ENCODE assay signal across 15 cellular contexts in the genomic region with DNA sequence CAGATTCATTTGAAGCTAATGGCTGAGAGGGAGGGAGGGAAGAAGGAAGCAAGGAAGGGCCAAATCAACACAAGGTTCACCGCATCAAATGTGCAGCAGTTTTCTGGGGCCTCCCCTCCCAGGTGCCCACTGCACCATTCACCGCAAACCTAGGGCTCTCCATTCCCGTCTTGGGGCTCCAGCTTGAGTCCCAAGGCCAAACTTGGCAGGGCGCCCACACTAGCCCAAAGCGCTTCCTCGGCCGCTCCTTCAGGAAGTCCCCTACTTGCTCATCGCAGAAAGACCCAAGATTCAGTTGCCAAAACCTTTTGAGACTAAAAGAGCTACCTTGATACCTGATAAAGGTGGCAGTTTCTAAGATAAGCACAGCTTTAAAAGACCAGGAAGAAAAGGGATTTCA.
A peak's percentile ranks its signal among the peaks of the same experiment; 100 is the strongest.
DNase-seq lines count a peak whose midpoint lies in the region; TF ChIP-seq lines count a peak whose summit lies in the region.
"Had no signal": no experiment of that assay in that cellular context is flagged by ENCODE, and none has a peak within 500 bp of the region (broad histone marks: within the 10 kb centered on the region; RNA-seq: fewer than 3 reads in every experiment).

No MANE protein-coding gene starts in this region.

- no peaks in the 10 kb centered on the region for H3K36me3 ChIP-seq in breast epithelium
- H3K36me3 ChIP-seq: BLaER1 had no signal

- TF ChIP-seq POLR2A in breast epithelium (IDR thresholded peaks at IDR 0.05) = no peak

- H3K27me3 ChIP-seq in breast epithelium = no peaks in the 10 kb centered on the region
- H3K27me3 ChIP-seq: BLaER1 had no signal

- H3K27ac ChIP-seq in breast epithelium (no peak overlapping the region), coronary artery (no peak overlapping the region)
- H3K27ac ChIP-seq: BLaER1 had no signal

- peaks cover 15% of the 10 kb centered on the region for H3K27me3 Mint-ChIP-seq in MCF 10A (ENCODE audit: insufficient read depth, unreplicated experiment)

- H3K4me3 ChIP-seq in breast epithelium = no peak overlapping the region
- no peak overlapping the region for H3K4me3 ChIP-seq in coronary artery
- H3K4me3 ChIP-seq: BLaER1, GM12878 had no signal

- CTCF ChIA-PET in MCF 10A (lab: Yijun Ruan, JAX) = interaction anchor here (0.6 to 0.7 kb wide), 2 partner anchors 342 to 878 kb away, joined by 3 to 5 read pairs; no protein-coding TSS in a partner anchor

- no TSS peak for BruUV-seq in MCF 10A (replicated peaks; lab: Mats Ljungman, UMichigan)

- H3K36me3 Mint-ChIP-seq in MCF 10A (ENCODE audit: insufficient read depth, unreplicated experiment) = no peaks in the 10 kb centered on the region
- H3K36me3 Mint-ChIP-seq: CD8-positive, alpha-beta T cell had no signal

- H3K4me1 ChIP-seq in breast epithelium = no peaks in the 10 kb centered on the region

- no peaks in the 10 kb centered on the region for H3K4me1 Mint-ChIP-seq in MCF 10A (ENCODE audit: insufficient read depth, unreplicated experiment)

- no peak overlapping the region for H3K4me3 Mint-ChIP-seq in MCF 10A (ENCODE audit: unreplicated experiment)
- H3K4me3 Mint-ChIP-seq: CD8-positive, alpha-beta T cell; H9 had no signal

- H3K27ac Mint-ChIP-seq in MCF 10A (ENCODE audit: low read depth, unreplicated experiment) = no peak overlapping the region
- H3K27ac Mint-ChIP-seq: CD8-positive, alpha-beta T cell; H9 had no signal

- no peak for TF ChIP-seq CTCF in MCF 10A (IDR thresholded peaks at IDR 0.05; ENCODE audit: unreplicated experiment)
- TF ChIP-seq CTCF in breast epithelium (IDR thresholded peaks at IDR 0.05) = no peak
- no peak for TF ChIP-seq CTCF in coronary artery (IDR thresholded peaks at IDR 0.05)

- H3K9me3 Mint-ChIP-seq in MCF 10A (ENCODE audit: unreplicated experiment) = no peaks in the 10 kb centered on the region
- H3K9me3 Mint-ChIP-seq: CD8-positive, alpha-beta T cell; H9 had no signal

- POLR2A ChIA-PET in MCF 10A (lab: Yijun Ruan, JAX) = no interaction called here

- no peaks in the 10 kb centered on the region for H3K9me3 ChIP-seq in breast epithelium
- H3K9me3 ChIP-seq: BLaER1 had no signal

- DNase-seq in MCF 10A (ENCODE audit: unreplicated experiment) = peak; percentile 19
- no peak for DNase-seq in breast epithelium (ENCODE audit: low spot score in 2 of 2)
- peak; percentile 54 for DNase-seq in coronary artery (ENCODE audit: low spot score)
- peak; percentile 81 for DNase-seq in mesenteric fat pad (ENCODE audit: low spot score)
- DNase-seq in superior temporal gyrus (ENCODE audit: extremely low spot score) = no peak
- DNase-seq in NK-92 (lab: John Stamatoyannopoulos, UW; ENCODE audit: unreplicated experiment) = no peak
- no peak for DNase-seq in NCI-H774 (lab: John Stamatoyannopoulos, UW)
- DNase-seq: 8988T; Calu3; CD8-positive, alpha-beta T cell; DND-41; EL; H9 had no signal

- intact Hi-C loops in MCF 10A (cut with micrococcal nuclease) = no loop called here
- intact Hi-C loops in breast epithelium (cut with DNase I; ENCODE audit: low total_unique reads) = no loop called here

Comparison
In these comparisons a context has a peak if more than half of its experiments do, and no peak if none do; other contexts are left out.
1. DNase-seq: peak in MCF 10A (single experiment), coronary artery (single experiment) and mesenteric fat pad (single experiment); none in breast epithelium (0 of 2), superior temporal gyrus (single experiment), NK-92 (single experiment) and NCI-H774 (single experiment).